In genomic region chr9:37915911-37916470, GRCh38 we compare ENCODE assay signal across 1 cellular context.
TF ChIP-seq lines count a peak whose summit lies in the region.

No MANE protein-coding gene starts in this region.

TF ChIP-seq in HepG2, 621 proteins besides CTCF, POLR2A, EP300 and RAD21:
- TF ChIP-seq RBM22 (optimal IDR thresholded peaks at IDR 0.05; ENCODE audit: low read length) = peak; percentile 69
- TF ChIP-seq HNF1A (IDR thresholded peaks at IDR 0.05; ENCODE audit: low read depth) = no peak
- TF ChIP-seq HNF1A (CRISPR knock-in tag; IDR thresholded peaks at IDR 0.05; ENCODE audit: borderline replicate concordance) = no peak
- TF ChIP-seq ZNF101 (CRISPR knock-in tag; IDR thresholded peaks at IDR 0.05; ENCODE audit: borderline replicate concordance, low read depth) = no peak
- TF ChIP-seq TRAFD1 (CRISPR knock-in tag; IDR thresholded peaks at IDR 0.05; ENCODE audit: borderline replicate concordance) = no peak
